14 cellular contexts compared by ENCODE assay signal in the genomic region with DNA sequence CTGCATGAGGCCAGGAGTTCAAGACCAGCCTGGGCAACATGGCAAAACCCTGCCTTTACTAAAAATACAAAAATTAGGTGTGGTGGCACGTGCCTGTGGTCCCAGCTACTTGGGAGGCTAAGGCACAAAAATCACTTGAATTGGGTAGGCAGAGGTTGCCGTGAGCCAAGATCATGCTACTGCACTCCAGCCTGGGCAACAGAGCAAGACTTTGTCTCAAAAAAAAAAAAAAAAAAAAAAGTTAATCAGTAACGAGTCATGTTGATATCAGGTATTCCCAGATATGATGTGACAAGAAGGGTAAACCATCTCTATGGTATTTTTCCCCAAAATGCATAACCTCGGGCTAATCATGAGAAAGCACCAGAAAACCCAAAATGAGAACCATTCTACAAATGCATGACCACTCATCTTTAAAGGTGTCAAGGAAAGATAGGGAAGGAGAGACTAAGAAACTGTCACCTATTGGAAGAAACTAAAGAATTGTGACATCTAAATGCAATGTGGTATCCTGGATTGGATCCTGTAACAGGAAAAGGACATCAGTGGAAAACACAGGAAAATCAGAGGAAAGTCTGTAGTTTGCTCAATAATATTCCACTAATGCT.
"Had no signal": no experiment of that assay in that cellular context is flagged by ENCODE, and none has a peak within 500 bp of the region (broad histone marks: within the 10 kb centered on the region; RNA-seq: fewer than 3 reads in every experiment).

No MANE protein-coding gene starts in this region.

- H3K4me2 ChIP-seq: hepatocyte had no signal

- H3K27ac ChIP-seq: hepatocyte, pancreas, uterus had no signal

- H3K9me3 ChIP-seq: mucosa of descending colon, pancreas, uterus had no signal

- H2AFZ ChIP-seq: hepatocyte had no signal

- H3K27ac Mint-ChIP-seq: activated B cell treated with CpG ODN at 0.5 μM for 24 hours; activated naive CD8-positive, alpha-beta T cell treated with anti-CD3 and anti-CD28 coated beads for 36 hours; dendritic cell treated with granulocyte-macrophage colony-stimulating factor and Interleukin-4, amounts not matched to agents 40 ng/mL and 50 ng/mL, for 4 days; effector memory CD8-positive, alpha-beta T cell; stimulated activated naive CD8-positive, alpha-beta T cell treated with anti-CD3 and anti-CD28 coated beads, Interleukin-15, Interleukin-2, amounts not matched to agents 100 ng/mL and 50 ng/mL, for 24 hours had no signal

- H3K27me3 Mint-ChIP-seq: activated B cell treated with CpG ODN at 0.5 μM for 24 hours; activated naive CD8-positive, alpha-beta T cell treated with anti-CD3 and anti-CD28 coated beads for 36 hours; dendritic cell treated with granulocyte-macrophage colony-stimulating factor and Interleukin-4, amounts not matched to agents 40 ng/mL and 50 ng/mL, for 4 days; effector memory CD8-positive, alpha-beta T cell; naive thymus-derived CD4-positive, alpha-beta T cell; stimulated activated naive CD8-positive, alpha-beta T cell treated with anti-CD3 and anti-CD28 coated beads, Interleukin-15, Interleukin-2, amounts not matched to agents 100 ng/mL and 50 ng/mL, for 24 hours had no signal

- H3K36me3 ChIP-seq: pancreas, uterus had no signal

- DNase-seq: activated B cell treated with CpG ODN at 0.5 μM for 24 hours; activated CD4-positive, alpha-beta T cell treated with anti-CD3 and anti-CD28 coated beads, Interleukin-2, amount 50 U/mL, for 1 hour; activated CD8-positive, alpha-beta memory T cell treated with anti-CD3 and anti-CD28 coated beads for 24 hours; activated gamma-delta T cell treated with Interleukin-2 at 50 U/mL for 16 hours; activated naive CD8-positive, alpha-beta T cell treated with anti-CD3 and anti-CD28 coated beads for 36 hours; effector memory CD8-positive, alpha-beta T cell; islet precursor cell; mucosa of descending colon; naive thymus-derived CD4-positive, alpha-beta T cell; pancreas; uterus had no signal

- H3K4me3 Mint-ChIP-seq: activated B cell treated with CpG ODN at 0.5 μM for 24 hours; activated naive CD8-positive, alpha-beta T cell treated with anti-CD3 and anti-CD28 coated beads for 36 hours; dendritic cell treated with granulocyte-macrophage colony-stimulating factor and Interleukin-4, amounts not matched to agents 40 ng/mL and 50 ng/mL, for 4 days; effector memory CD8-positive, alpha-beta T cell; naive thymus-derived CD4-positive, alpha-beta T cell; stimulated activated naive CD8-positive, alpha-beta T cell treated with anti-CD3 and anti-CD28 coated beads, Interleukin-15, Interleukin-2, amounts not matched to agents 100 ng/mL and 50 ng/mL, for 24 hours had no signal

- H3K9me3 Mint-ChIP-seq: activated B cell treated with CpG ODN at 0.5 μM for 24 hours; activated naive CD8-positive, alpha-beta T cell treated with anti-CD3 and anti-CD28 coated beads for 36 hours; dendritic cell treated with granulocyte-macrophage colony-stimulating factor and Interleukin-4, amounts not matched to agents 40 ng/mL and 50 ng/mL, for 4 days; effector memory CD8-positive, alpha-beta T cell; stimulated activated naive CD8-positive, alpha-beta T cell treated with anti-CD3 and anti-CD28 coated beads, Interleukin-15, Interleukin-2, amounts not matched to agents 100 ng/mL and 50 ng/mL, for 24 hours had no signal

- H3K27me3 ChIP-seq: hepatocyte, pancreas, uterus had no signal

- ATAC-seq: effector memory CD8-positive, alpha-beta T cell; mucosa of descending colon; naive thymus-derived CD4-positive, alpha-beta T cell had no signal

- H3K4me3 ChIP-seq: hepatocyte, mucosa of descending colon, pancreas, uterus had no signal
